ENCODE assay signal across 8 cellular contexts in genomic region chrX:78517124-78517523, GRCh38.
DNase-seq lines count a peak whose midpoint lies in the region; ATAC-seq, FAIRE-seq and TF ChIP-seq lines count a peak whose summit lies in the region.

No MANE protein-coding gene starts in this region.

- FAIRE-seq in GM18507 (lab: Jason Lieb, UNC) = peak; percentile 61

- CTCF ChIA-PET in activated CD4-positive, alpha-beta memory T cell treated with anti-CD3 and anti-CD28 coated beads for 36 hours (lab: Charles Lee) = no interaction called here
- CTCF ChIA-PET in PC-9 (lab: Charles Lee) = no interaction called here

- H2AFZ ChIP-seq in PC-9 = no peak overlapping the region

- H3K27me3 ChIP-seq in PC-9 (ENCODE audit: insufficient read depth, low read depth) (no peaks in the 10 kb centered on the region), right cardiac atrium (ENCODE audit: control insufficient read depth, insufficient read depth) (no peaks in the 10 kb centered on the region), endodermal cell (ENCODE audit: control insufficient read depth, insufficient read depth, low read length, poor library complexity, severe bottlenecking) (no peaks in the 10 kb centered on the region)

- H3K9me3 Mint-ChIP-seq in activated CD4-positive, alpha-beta memory T cell treated with anti-CD3 and anti-CD28 coated beads for 36 hours = no peaks in the 10 kb centered on the region
- H3K9me3 Mint-ChIP-seq in natural killer cell treated with Interleukin-12 subunit alpha and Interleukin-12 subunit beta and Interleukin-15 and Interleukin-18, amount 100 ng/mL, for 72 hours = no peaks in the 10 kb centered on the region
- peaks cover 20% of the 10 kb centered on the region for H3K9me3 Mint-ChIP-seq in endodermal cell

- intact Hi-C loops in activated CD4-positive, alpha-beta memory T cell treated with anti-CD3 and anti-CD28 coated beads for 36 hours (cut with micrococcal nuclease) = loop anchor here (1.0 to 10.0 kb wide), 13 partner anchors 10 to 745 kb away; partner anchors contain the start of genes ATP7A, PGK1 and TAF9B
- intact Hi-C loops in PC-9 (cut with micrococcal nuclease; ENCODE audit: unreplicated experiment) (no loop called here), right cardiac atrium (cut with DNase I) (no loop called here)

- H3F3A ChIP-seq in PC-9 (ENCODE audit: insufficient read depth, low read depth) = no peaks in the 10 kb centered on the region

- no peaks in the 10 kb centered on the region for H3K36me3 ChIP-seq in PC-9 (ENCODE audit: low read depth)
- H3K36me3 ChIP-seq in endodermal cell (ENCODE audit: control insufficient read depth, insufficient read depth, low read length) = no peaks in the 10 kb centered on the region

- H3K4me1 ChIP-seq in PC-9 (replicated peaks; ENCODE audit: insufficient read depth) (no peaks in the 10 kb centered on the region), right cardiac atrium (ENCODE audit: control insufficient read depth, insufficient read depth, low read length) (no peaks in the 10 kb centered on the region), endodermal cell (ENCODE audit: control insufficient read depth, insufficient read depth, low read length) (no peaks in the 10 kb centered on the region)

- H3K27ac Mint-ChIP-seq in activated CD4-positive, alpha-beta memory T cell treated with anti-CD3 and anti-CD28 coated beads for 36 hours = peak overlapping the region; percentile 84
- H3K27ac Mint-ChIP-seq in natural killer cell treated with Interleukin-12 subunit alpha and Interleukin-12 subunit beta and Interleukin-15 and Interleukin-18, amount 100 ng/mL, for 72 hours = peak overlapping the region; percentile 74 to 77
- H3K27ac Mint-ChIP-seq in endodermal cell = no peak overlapping the region

- ATAC-seq in HG03045 (IDR thresholded peaks at IDR 0.05; ENCODE audit: unreplicated experiment) = peak; percentile 79
- ATAC-seq in natural killer cell treated with Interleukin-12 subunit alpha and Interleukin-12 subunit beta and Interleukin-15 and Interleukin-18, amount 100 ng/mL, for 72 hours = peak; percentile 85 to 88
- ATAC-seq in right cardiac atrium = no peak

- H4K20me1 ChIP-seq in PC-9 (ENCODE audit: insufficient read depth) = no peaks in the 10 kb centered on the region

- BruUV-seq in PC-9 (replicated peaks; lab: Mats Ljungman, UMichigan) = no TSS peak

- no peaks in the 10 kb centered on the region for H3K9me2 ChIP-seq in PC-9 (ENCODE audit: insufficient read depth)

- H3K4me3 Mint-ChIP-seq in activated CD4-positive, alpha-beta memory T cell treated with anti-CD3 and anti-CD28 coated beads for 36 hours = no peak overlapping the region
- H3K4me3 Mint-ChIP-seq in natural killer cell treated with Interleukin-12 subunit alpha and Interleukin-12 subunit beta and Interleukin-15 and Interleukin-18, amount 100 ng/mL, for 72 hours = peak overlapping the region; percentile 78
- H3K4me3 Mint-ChIP-seq in endodermal cell = no peak overlapping the region

- POLR2A ChIA-PET in activated CD4-positive, alpha-beta memory T cell treated with anti-CD3 and anti-CD28 coated beads for 36 hours (lab: Charles Lee) = interaction anchor here (1.0 kb wide), 1 partner anchor 11 kb away, joined by 3 read pairs; no protein-coding TSS in a partner anchor
- POLR2A ChIA-PET in PC-9 (lab: Charles Lee; ENCODE audit: unreplicated experiment) = no interaction called here

- WGBS in right cardiac atrium = 78% methylated on average over 4 of the region's 4 CpGs
- WGBS in endodermal cell (ENCODE audit: insufficient coverage in 1 of 2, insufficient read length in 1 of 2), 2 experiments = 92% methylated on average over 3 of the region's 4 CpGs; no CpG with 5 or more reads in 1 of the 2 experiments

- no peak overlapping the region for H3K4me2 ChIP-seq in PC-9

- DNase-seq in GM18507 (ENCODE audit: extremely low spot score, insufficient read length, low read depth) = no peak
- peak; percentile 77 for DNase-seq in activated CD4-positive, alpha-beta memory T cell treated with anti-CD3 and anti-CD28 coated beads for 36 hours
- no peak for DNase-seq in natural killer cell treated with Interleukin-12 subunit alpha and Interleukin-12 subunit beta and Interleukin-15 and Interleukin-18, amount 100 ng/mL, for 72 hours (ENCODE audit: low spot score)
- no peak for DNase-seq in PC-9
- DNase-seq in amniotic stem cell (lab: John Stamatoyannopoulos, UW) = no peak
- no peak for DNase-seq in right cardiac atrium
- DNase-seq in endodermal cell = no peak

- H3K4me3 ChIP-seq in PC-9 = no peak overlapping the region
- no peak overlapping the region for H3K4me3 ChIP-seq in right cardiac atrium (ENCODE audit: low read length)
- no peak overlapping the region for H3K4me3 ChIP-seq in endodermal cell (ENCODE audit: low read length)

- no peak overlapping the region for H3K27ac ChIP-seq in PC-9
- H3K27ac ChIP-seq in right cardiac atrium (ENCODE audit: low read length) = no peak overlapping the region
- H3K27ac ChIP-seq in endodermal cell (ENCODE audit: low read depth, low read length) = no peak overlapping the region

- peaks cover 45% of the 10 kb centered on the region for H3K4me1 Mint-ChIP-seq in activated CD4-positive, alpha-beta memory T cell treated with anti-CD3 and anti-CD28 coated beads for 36 hours (ENCODE audit: low read depth)
- H3K4me1 Mint-ChIP-seq in natural killer cell treated with Interleukin-12 subunit alpha and Interleukin-12 subunit beta and Interleukin-15 and Interleukin-18, amount 100 ng/mL, for 72 hours (ENCODE audit: low read depth in 2 of 2) = peaks cover 11 to 17% of the 10 kb centered on the region in 2 donors
- H3K4me1 Mint-ChIP-seq in endodermal cell = peaks cover 14% of the 10 kb centered on the region

- H3K36me3 Mint-ChIP-seq in activated CD4-positive, alpha-beta memory T cell treated with anti-CD3 and anti-CD28 coated beads for 36 hours = no peaks in the 10 kb centered on the region
- H3K36me3 Mint-ChIP-seq in natural killer cell treated with Interleukin-12 subunit alpha and Interleukin-12 subunit beta and Interleukin-15 and Interleukin-18, amount 100 ng/mL, for 72 hours = peaks cover 9% of the 10 kb centered on the region
- H3K36me3 Mint-ChIP-seq in endodermal cell (ENCODE audit: low read depth) = no peaks in the 10 kb centered on the region

- TF ChIP-seq CTCF in PC-9 (conservative IDR thresholded peaks at IDR 0.05) = no peak
- no peak for TF ChIP-seq CTCF in endodermal cell (conservative IDR thresholded peaks at IDR 0.05)

- H3K79me2 ChIP-seq in PC-9 (ENCODE audit: low read depth) = no peaks in the 10 kb centered on the region

- H3K9me3 ChIP-seq in PC-9 (ENCODE audit: insufficient read depth, low read depth) (no peaks in the 10 kb centered on the region), right cardiac atrium (ENCODE audit: control insufficient read depth, low read length) (no peaks in the 10 kb centered on the region), endodermal cell (ENCODE audit: control insufficient read depth, low read length) (peaks cover 5% of the 10 kb centered on the region)

- no peak overlapping the region for H3K9ac ChIP-seq in endodermal cell (ENCODE audit: extremely low read depth, low read length, poor library complexity, severe bottlenecking)

- no peaks in the 10 kb centered on the region for H3K27me3 Mint-ChIP-seq in activated CD4-positive, alpha-beta memory T cell treated with anti-CD3 and anti-CD28 coated beads for 36 hours
- peaks cover 0 to 5% of the 10 kb centered on the region in 2 donors for H3K27me3 Mint-ChIP-seq in natural killer cell treated with Interleukin-12 subunit alpha and Interleukin-12 subunit beta and Interleukin-15 and Interleukin-18, amount 100 ng/mL, for 72 hours
- H3K27me3 Mint-ChIP-seq in endodermal cell (ENCODE audit: insufficient read depth) = no peaks in the 10 kb centered on the region

Comparison
In these comparisons a context has a peak if more than half of its experiments do, and no peak if none do; other contexts are left out.
1. ATAC-seq: peak in HG03045 (single experiment) and natural killer cell treated with Interleukin-12 subunit alpha and Interleukin-12 subunit beta and Interleukin-15 and Interleukin-18, amount 100 ng/mL, for 72 hours (2 of 2); none in right cardiac atrium (0 of 2).